1 cellular context compared by ENCODE assay signal in genomic region chr20:22768779-22769178, GRCh38.
TF ChIP-seq lines count a peak whose summit lies in the region.

No MANE protein-coding gene starts in this region.

TF ChIP-seq in A549, 52 proteins besides CTCF, POLR2A, EP300 and RAD21 (continued from another document):
- TF ChIP-seq ELK1 (IDR thresholded peaks at IDR 0.05; ENCODE audit: low read depth, low read length) (no peak), HDAC2 (IDR thresholded peaks at IDR 0.05) (no peak), ZSCAN20 (CRISPR knock-in tag; IDR thresholded peaks at IDR 0.05) (no peak), EHMT2 (IDR thresholded peaks at IDR 0.05; ENCODE audit: low read depth) (no peak), GATA3 (IDR thresholded peaks at IDR 0.05; ENCODE audit: borderline replicate concordance) (peak; percentile 85), KDM1A (IDR thresholded peaks at IDR 0.05; ENCODE audit: low read depth) (no peak), POLR2AphosphoS2 (conservative IDR thresholded peaks at IDR 0.05; ENCODE audit: low read length) (no peak), E2F6 (IDR thresholded peaks at IDR 0.05; ENCODE audit: borderline replicate concordance, low read depth) (no peak), SMC3 (IDR thresholded peaks at IDR 0.05) (peak; percentile 28; the same call in 1 of the 3 replicates), JUN (IDR thresholded peaks at IDR 0.05) (peak; percentile 29 to 63; a peak in 1 of 5 replicates), CEBPB (IDR thresholded peaks at IDR 0.05) (peak in 1 of 2 experiments; percentile 32; a peak in 3 of 4 replicates), TP53 (CRISPR knock-in tag; IDR thresholded peaks at IDR 0.05) (no peak), HES2 (IDR thresholded peaks at IDR 0.05) (no peak), NPAS2 (CRISPR knock-in tag; IDR thresholded peaks at IDR 0.05; ENCODE audit: borderline replicate concordance) (no peak), NR3C1 (IDR thresholded peaks at IDR 0.05) (no peak), ESRRA (IDR thresholded peaks at IDR 0.05; ENCODE audit: borderline replicate concordance, low read length) (no peak), BCL3 (IDR thresholded peaks at IDR 0.05) (peak; percentile 66; the same call in 1 of the 3 replicates), RCOR1 (IDR thresholded peaks at IDR 0.05; ENCODE audit: low read depth, low read length) (no peak), BHLHE40 (IDR thresholded peaks at IDR 0.05; ENCODE audit: low read depth, low read length) (no peak), JUNB (IDR thresholded peaks at IDR 0.05) (peak; percentile 83), NFE2L2 (conservative IDR thresholded peaks at IDR 0.05; ENCODE audit: low read length) (no peak)
